In genomic region chr11:44088871-44089270, GRCh38 we compare ENCODE assay signal across 22 cellular contexts. TPM values are rescaled to one million over a fixed set of nuclear protein-coding genes. Genes with fewer than 3 reads are reported as not detected.
DNase-seq lines count a peak whose midpoint lies in the region; TF ChIP-seq lines count a peak whose summit lies in the region.
"Had no signal": no experiment of that assay in that cellular context is flagged by ENCODE, and none has a peak within 500 bp of the region (broad histone marks: within the 10 kb centered on the region; RNA-seq: fewer than 3 reads in every experiment).

No MANE protein-coding gene starts in this region.

- TF ChIP-seq CTCF in Caco-2 (IDR thresholded peaks at IDR 0.05; ENCODE audit: insufficient read depth in 1 of 2, low read depth in 1 of 2, low read length in 1 of 2, severe bottlenecking in 1 of 2, unreplicated experiment in 1 of 2) (no peak), Loucy (conservative IDR thresholded peaks at IDR 0.05; ENCODE audit: low read length) (no peak), osteocyte (IDR thresholded peaks at IDR 0.05) (no peak), uterus (IDR thresholded peaks at IDR 0.05) (no peak)

- CTCF ChIA-PET in Caco-2 (lab: Charles Lee) = no interaction called here

- H3K4me1 ChIP-seq in Caco-2 (peaks cover 12% of the 10 kb centered on the region), Loucy (ENCODE audit: insufficient read depth, low read length, poor library complexity, severe bottlenecking) (peaks cover 11% of the 10 kb centered on the region), uterus (no peaks in the 10 kb centered on the region)
- H3K4me1 ChIP-seq: BE2C, BLaER1 had no signal

- H3K36me3 Mint-ChIP-seq in Caco-2 (ENCODE audit: insufficient read depth, unreplicated experiment) (peaks cover 11% of the 10 kb centered on the region), osteocyte (ENCODE audit: unreplicated experiment) (peaks cover 4% of the 10 kb centered on the region)

- no peaks in the 10 kb centered on the region for H3K79me2 ChIP-seq in Loucy (ENCODE audit: insufficient read depth, low read length)

- POLR2A ChIA-PET in Caco-2 (lab: Charles Lee) = no interaction called here

- H3K4me3 Mint-ChIP-seq in Caco-2 (ENCODE audit: unreplicated experiment) (no peak overlapping the region), osteocyte (ENCODE audit: unreplicated experiment) (no peak overlapping the region)
- H3K4me3 Mint-ChIP-seq: CD14-positive monocyte; CD4-positive, alpha-beta memory T cell; CD4-positive, CD25-positive, alpha-beta regulatory T cell; CD8-positive, alpha-beta memory T cell had no signal

- H3K9me3 Mint-ChIP-seq in Caco-2 (ENCODE audit: unreplicated experiment) (peaks cover 33% of the 10 kb centered on the region), osteocyte (ENCODE audit: unreplicated experiment) (peaks cover 5% of the 10 kb centered on the region)

- no peak overlapping the region for H2AFZ ChIP-seq in Loucy (ENCODE audit: low read length)

- H3K27me3 Mint-ChIP-seq in Caco-2 (ENCODE audit: insufficient read depth, unreplicated experiment) (no peaks in the 10 kb centered on the region), osteocyte (ENCODE audit: unreplicated experiment) (peaks cover 66% of the 10 kb centered on the region)
- H3K27me3 Mint-ChIP-seq: CD4-positive, alpha-beta memory T cell had no signal

- H3K4me1 Mint-ChIP-seq in Caco-2 (ENCODE audit: low read depth, unreplicated experiment) (peaks cover 18% of the 10 kb centered on the region), osteocyte (ENCODE audit: unreplicated experiment) (no peaks in the 10 kb centered on the region)
- H3K4me1 Mint-ChIP-seq: CD14-positive monocyte; CD4-positive, alpha-beta memory T cell; CD8-positive, alpha-beta memory T cell had no signal

- H3K27ac ChIP-seq in uterus = no peak overlapping the region
- H3K27ac ChIP-seq: BLaER1 had no signal

- H3K9me3 ChIP-seq in Caco-2 (peaks cover 14% of the 10 kb centered on the region), Loucy (ENCODE audit: insufficient read depth, low read depth, low read length) (0 out of 2 replicates have a peak, but pooled peaks cover 3% of the 10 kb centered on the region), uterus (no peaks in the 10 kb centered on the region)
- H3K9me3 ChIP-seq: BE2C, BLaER1 had no signal

- H3K36me3 ChIP-seq in Caco-2 (ENCODE audit: control insufficient read depth, insufficient read depth, low read length) = no peaks in the 10 kb centered on the region
- H3K36me3 ChIP-seq in Loucy (ENCODE audit: insufficient read depth, low read length) = no peaks in the 10 kb centered on the region
- H3K36me3 ChIP-seq in uterus = no peaks in the 10 kb centered on the region
- H3K36me3 ChIP-seq: BE2C, BLaER1 had no signal

- no TSS peak for BruUV-seq in Caco-2 (replicated peaks; lab: Mats Ljungman, UMichigan)

- peak; percentile 50 to 64 for DNase-seq in Caco-2
- DNase-seq in osteocyte (ENCODE audit: extremely low spot score, unreplicated experiment) = peak; percentile 4
- DNase-seq in activated CD4-positive, alpha-beta T cell treated with anti-CD3 and anti-CD28 coated beads for 1 hour = no peak
- DNase-seq in uterus = no peak
- DNase-seq in EL = no peak
- DNase-seq: 8988T; ACHN; BE2C; C1 segment of cervical spinal cord; Calu3; CD4-positive, alpha-beta memory T cell; CD4-positive, CD25-positive, alpha-beta regulatory T cell; CD8-positive, alpha-beta memory T cell; COR-L47; DMS79 treated with DMSO at 0.1 percent for 48 hours; GDM1 had no signal

- H3K27me3 ChIP-seq in Caco-2 (replicated peaks; ENCODE audit: control insufficient read depth, insufficient read depth, low read length) = no peaks in the 10 kb centered on the region
- H3K27me3 ChIP-seq in Loucy (ENCODE audit: insufficient read depth, low read length, poor library complexity, severe bottlenecking) = no peaks in the 10 kb centered on the region
- H3K27me3 ChIP-seq in uterus = no peaks in the 10 kb centered on the region
- H3K27me3 ChIP-seq: BE2C, BLaER1 had no signal

- H4K20me1 ChIP-seq in Loucy (ENCODE audit: insufficient read depth, low read length, poor library complexity, severe bottlenecking) = no peaks in the 10 kb centered on the region
- H4K20me1 ChIP-seq: BLaER1 had no signal

- no peak overlapping the region for H3K4me3 ChIP-seq in Caco-2 (ENCODE audit: low read depth, low read length)
- H3K4me3 ChIP-seq in Loucy (ENCODE audit: low read length, poor library complexity, severe bottlenecking) = peak overlapping the region; percentile 36
- H3K4me3 ChIP-seq in uterus = no peak overlapping the region
- H3K4me3 ChIP-seq: BLaER1, GM12878 had no signal

- H3K9me2 ChIP-seq in Loucy (replicated peaks; ENCODE audit: low read depth, low read length) = no peaks in the 10 kb centered on the region

- no peak for TF ChIP-seq POLR2A in uterus (IDR thresholded peaks at IDR 0.05)

- intact Hi-C loops in Caco-2 (cut with micrococcal nuclease; ENCODE audit: unreplicated experiment) (no loop called here), uterus (cut with DNase I; ENCODE audit: low total_unique reads) (no loop called here)

- H3K27ac Mint-ChIP-seq in Caco-2 (ENCODE audit: unreplicated experiment) (peak overlapping the region; percentile 14), osteocyte (ENCODE audit: unreplicated experiment) (no peak overlapping the region)
- H3K27ac Mint-ChIP-seq: CD14-positive monocyte; CD4-positive, alpha-beta memory T cell; CD4-positive, CD25-positive, alpha-beta regulatory T cell; CD8-positive, alpha-beta memory T cell had no signal

- H3F3A ChIP-seq in Loucy (ENCODE audit: low read depth) = no peaks in the 10 kb centered on the region

- no peak overlapping the region for H3K9ac ChIP-seq in Loucy (ENCODE audit: low read depth, low read length, poor library complexity, severe bottlenecking)
- H3K9ac ChIP-seq: BLaER1 had no signal

- peak overlapping the region; percentile 36 for H3K4me2 ChIP-seq in Loucy (ENCODE audit: low read depth, low read length, poor library complexity, severe bottlenecking)
- H3K4me2 ChIP-seq: BLaER1 had no signal

RNA-seq across cellular contexts. Expression of gene EXT2, which starts 6.6 kb away (rescaled TPM):
- total RNA-seq in Caco-2 (2022) (71.5 and 83.3 TPM in 2 replicates), osteocyte (99.1 and 102 TPM in 2 replicates), uterus (100 to 1,000 TPM in 1 of 4 donors, 10 to 100 TPM in 3; 52.6 to 116 (median 81.3) TPM)

RNA-seq across cellular contexts. Expression of gene ACCS, which starts 22.8 kb away (rescaled TPM):
- total RNA-seq in Caco-2 (2022) = 19.5 and 24.7 TPM in 2 replicates
- 4.3 and 4.5 TPM in 2 replicates for total RNA-seq in osteocyte
- 10 to 100 TPM; 13.1 to 49.4 (median 27.0) TPM for total RNA-seq in uterus
- total RNA-seq: G401 had no signal

RNA-seq across cellular contexts. Expression of gene ACCSL, which starts 41.1 kb away (rescaled TPM):
- total RNA-seq in Caco-2 (2022) (not detected in 2 replicates), osteocyte (not detected in 2 replicates), uterus (not detected)
- total RNA-seq: A673; Calu3; CD4-positive, alpha-beta memory T cell; CD4-positive, CD25-positive, alpha-beta regulatory T cell; CD8-positive, alpha-beta memory T cell; G401; GM12878 had no signal

Comparison
In these comparisons a context has a peak if more than half of its experiments do, and no peak if none do; other contexts are left out.
1. DNase-seq: peak in Caco-2 (2 of 2) and osteocyte (single experiment); none in activated CD4-positive, alpha-beta T cell treated with anti-CD3 and anti-CD28 coated beads for 1 hour (single experiment), uterus (0 of 2) and EL (single experiment).